In the genomic region with DNA sequence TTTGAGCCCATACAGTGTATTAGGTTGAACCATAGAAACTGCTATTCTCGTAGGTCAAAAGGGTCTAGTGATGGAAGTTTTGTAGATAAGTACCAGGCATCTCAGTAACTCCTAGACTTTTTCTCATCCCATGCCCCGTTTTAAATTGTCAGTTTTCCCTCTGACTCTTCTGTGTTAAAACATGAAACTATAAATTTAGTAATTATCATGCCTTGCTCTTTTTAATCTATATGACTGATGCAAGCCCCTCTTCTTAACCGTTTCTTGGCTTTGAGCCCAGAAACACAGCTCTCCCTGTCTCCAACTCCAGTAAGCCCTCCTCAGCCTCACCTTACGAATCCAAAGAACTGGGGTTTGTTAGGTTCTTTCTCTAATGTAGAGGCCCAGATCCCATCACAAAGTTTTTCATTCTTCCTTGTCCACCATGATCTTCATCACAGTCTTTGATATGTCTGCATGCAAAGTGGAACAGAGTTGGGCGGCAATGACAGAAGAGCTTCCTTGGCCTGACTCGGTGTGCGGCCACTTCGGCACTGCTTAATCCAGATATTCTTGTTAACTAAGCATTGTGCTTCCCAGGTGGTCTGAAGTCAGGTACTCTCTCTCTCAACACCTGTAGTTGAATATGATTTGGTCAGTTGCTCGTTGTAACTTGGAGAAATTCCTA, we compare ENCODE assay signal across 1 cellular context.
TF ChIP-seq lines count a peak whose summit lies in the region.

No MANE protein-coding gene starts in this region.

TF ChIP-seq in HEK293, 187 proteins besides CTCF, POLR2A, EP300 and RAD21 (continued from another document):
- TF ChIP-seq, protein P1, sequence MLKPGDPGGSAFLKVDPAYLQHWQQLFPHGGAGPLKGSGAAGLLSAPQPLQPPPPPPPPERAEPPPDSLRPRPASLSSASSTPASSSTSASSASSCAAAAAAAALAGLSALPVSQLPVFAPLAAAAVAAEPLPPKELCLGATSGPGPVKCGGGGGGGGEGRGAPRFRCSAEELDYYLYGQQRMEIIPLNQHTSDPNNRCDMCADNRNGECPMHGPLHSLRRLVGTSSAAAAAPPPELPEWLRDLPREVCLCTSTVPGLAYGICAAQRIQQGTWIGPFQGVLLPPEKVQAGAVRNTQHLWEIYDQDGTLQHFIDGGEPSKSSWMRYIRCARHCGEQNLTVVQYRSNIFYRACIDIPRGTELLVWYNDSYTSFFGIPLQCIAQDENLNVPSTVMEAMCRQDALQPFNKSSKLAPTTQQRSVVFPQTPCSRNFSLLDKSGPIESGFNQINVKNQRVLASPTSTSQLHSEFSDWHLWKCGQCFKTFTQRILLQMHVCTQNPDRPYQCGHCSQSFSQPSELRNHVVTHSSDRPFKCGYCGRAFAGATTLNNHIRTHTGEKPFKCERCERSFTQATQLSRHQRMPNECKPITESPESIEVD (tag by site-specific recombination; IDR thresholded peaks at IDR 0.05) = peak; percentile 66
- no peak for TF ChIP-seq ZNF433 (tag by site-specific recombination; IDR thresholded peaks at IDR 0.05; ENCODE audit: low read depth)
- TF ChIP-seq ZNF596 (tag by site-specific recombination; IDR thresholded peaks at IDR 0.05) = no peak
- TF ChIP-seq SP7 (tag by site-specific recombination; IDR thresholded peaks at IDR 0.05) = 0 out of 2 replicates have a peak, but pooled peaks have one; percentile 18
- TF ChIP-seq ZNF341 (tag by site-specific recombination; IDR thresholded peaks at IDR 0.05; ENCODE audit: low read depth) = peak; percentile 32; the same call in 1 of the 2 replicates
- TF ChIP-seq FEZF1 (tag by site-specific recombination; IDR thresholded peaks at IDR 0.05) = peak; percentile 65
